15 cellular contexts compared by ENCODE assay signal in genomic region chr5:84379749-84380148, GRCh38. TPM values are rescaled to one million over a fixed set of nuclear protein-coding genes. Genes with fewer than 3 reads are reported as not detected.
A peak's percentile ranks its signal among the peaks of the same experiment; 100 is the strongest.
DNase-seq lines count a peak whose midpoint lies in the region; ATAC-seq and TF ChIP-seq lines count a peak whose summit lies in the region.
"Had no signal": no experiment of that assay in that cellular context is flagged by ENCODE, and none has a peak within 500 bp of the region (broad histone marks: within the 10 kb centered on the region; RNA-seq: fewer than 3 reads in every experiment).

No MANE protein-coding gene starts in this region.

- 60 to 95% methylated on average over 1 to 2 of the region's 2 CpGs for WGBS in endodermal cell (ENCODE audit: insufficient coverage in 1 of 2, insufficient read length in 1 of 2), 2 experiments

- TF ChIP-seq CTCF in BE2C (IDR thresholded peaks at IDR 0.05; ENCODE audit: low read depth, low read length) (peak; percentile 18; the same call in 1 of the 2 replicates), endodermal cell (conservative IDR thresholded peaks at IDR 0.05) (peak; percentile 34), neural cell (IDR thresholded peaks at IDR 0.05; ENCODE audit: poor library complexity, severe bottlenecking) (peak; percentile 28), vagina (IDR thresholded peaks at IDR 0.05) (no peak)

- TF ChIP-seq RAD21 in neural cell (conservative IDR thresholded peaks at IDR 0.05) = peak; percentile 33

- H3K9me3 ChIP-seq in BE2C (no peaks in the 10 kb centered on the region), SJSA1 (replicated peaks) (no peaks in the 10 kb centered on the region), endodermal cell (ENCODE audit: control insufficient read depth, low read length) (no peaks in the 10 kb centered on the region), neural cell (ENCODE audit: low read length) (no peaks in the 10 kb centered on the region), vagina (no peaks in the 10 kb centered on the region)

- intact Hi-C loops in vagina (cut with DNase I) = no loop called here

- H3K4me1 ChIP-seq in BE2C (peaks cover 6% of the 10 kb centered on the region), SJSA1 (replicated peaks) (peaks cover 44% of the 10 kb centered on the region), endodermal cell (ENCODE audit: control insufficient read depth, insufficient read depth, low read length) (no peaks in the 10 kb centered on the region), vagina (peaks cover 24% of the 10 kb centered on the region)
- H3K4me1 ChIP-seq: BLaER1 treated with 17β-estradiol and CSF1 and Interleukin-3, amounts not matched to agents 10 nM and 100 nM had no signal

- no peak overlapping the region for H3K27ac Mint-ChIP-seq in endodermal cell
- H3K27ac Mint-ChIP-seq: type B pancreatic cell had no signal

- peaks cover 5% of the 10 kb centered on the region for H3K4me1 Mint-ChIP-seq in endodermal cell

- H3K27ac ChIP-seq in SJSA1 (peak overlapping the region; percentile 77), endodermal cell (ENCODE audit: low read depth, low read length) (no peak overlapping the region), neural cell (ENCODE audit: low read length) (no peak overlapping the region), vagina (no peak overlapping the region)
- H3K27ac ChIP-seq: BLaER1 treated with 17β-estradiol and CSF1 and Interleukin-3, amounts not matched to agents 10 nM and 100 nM had no signal

- H3K27me3 ChIP-seq in BE2C = no peaks in the 10 kb centered on the region
- no peaks in the 10 kb centered on the region for H3K27me3 ChIP-seq in SJSA1 (replicated peaks)
- H3K27me3 ChIP-seq in endodermal cell (ENCODE audit: control insufficient read depth, insufficient read depth, low read length, poor library complexity, severe bottlenecking) = peaks cover 38% of the 10 kb centered on the region
- H3K27me3 ChIP-seq in neural cell (ENCODE audit: insufficient read depth, low read depth, low read length) = peaks cover 39% of the 10 kb centered on the region
- no peaks in the 10 kb centered on the region for H3K27me3 ChIP-seq in vagina
- H3K27me3 ChIP-seq: BLaER1 treated with 17β-estradiol and CSF1 and Interleukin-3, amounts not matched to agents 10 nM and 100 nM had no signal

- H3F3A ChIP-seq in neural cell (ENCODE audit: insufficient read depth, low read length, poor library complexity, severe bottlenecking) = no peaks in the 10 kb centered on the region

- H3K9me2 ChIP-seq in neural cell (ENCODE audit: insufficient read depth, low read length) = no peaks in the 10 kb centered on the region

- no peak for DNase-seq in BE2C
- peak in 1 of 2 experiments; percentile 38 for DNase-seq in SJSA1 (ENCODE audit: low read depth in 1 of 2, low spot score in 2 of 2)
- DNase-seq in endodermal cell = no peak
- DNase-seq in vagina (ENCODE audit: extremely low spot score in 2 of 2) = no peak
- no peak for DNase-seq in NOMO-1 treated with dmso at 0.1 percent for 144 hours (lab: John Stamatoyannopoulos, UW; ENCODE audit: unreplicated experiment)
- DNase-seq in NCI-H2227 treated with DMSO at 0.1 percent for 48 hours (lab: John Stamatoyannopoulos, UW) = no peak
- DNase-seq: activated naive CD4-positive, alpha-beta T cell; Kasumi-1; NCI-H1694; NCI-H510A treated with DMSO at 0.1 percent for 48 hours; stimulated activated CD4-positive, alpha-beta T cell treated with anti-CD3 and anti-CD28 coated beads, Interleukin-4, amount 100 ng/mL, for 24 hours had no signal

- no peak overlapping the region for H3K4me3 ChIP-seq in BE2C (ENCODE audit: low read depth, low read length)
- H3K4me3 ChIP-seq in SJSA1 = no peak overlapping the region
- no peak overlapping the region for H3K4me3 ChIP-seq in endodermal cell (ENCODE audit: low read length)
- H3K4me3 ChIP-seq in neural cell (ENCODE audit: low read length) = no peak overlapping the region
- no peak overlapping the region for H3K4me3 ChIP-seq in vagina
- H3K4me3 ChIP-seq: BLaER1 treated with 17β-estradiol and CSF1 and Interleukin-3, amounts not matched to agents 10 nM and 100 nM had no signal

- H3K4me2 ChIP-seq in neural cell (ENCODE audit: low read length) = no peak overlapping the region
- H3K4me2 ChIP-seq: BLaER1 treated with 17β-estradiol and CSF1 and Interleukin-3, amounts not matched to agents 10 nM and 100 nM had no signal

- ATAC-seq in GM19324 (IDR thresholded peaks at IDR 0.05; ENCODE audit: low FRiP score, unreplicated experiment) = no peak

- peaks cover 3% of the 10 kb centered on the region for H3K79me2 ChIP-seq in neural cell (replicated peaks; ENCODE audit: insufficient read depth, low read length)

- H3K9me3 Mint-ChIP-seq in endodermal cell = no peaks in the 10 kb centered on the region
- H3K9me3 Mint-ChIP-seq: type B pancreatic cell had no signal

- no peak overlapping the region for H2AFZ ChIP-seq in neural cell (ENCODE audit: low read depth, low read length)

- H3K36me3 ChIP-seq in BE2C (no peaks in the 10 kb centered on the region), SJSA1 (peaks cover 20% of the 10 kb centered on the region), endodermal cell (ENCODE audit: control insufficient read depth, insufficient read depth, low read length) (no peaks in the 10 kb centered on the region), neural cell (ENCODE audit: insufficient read depth, low read length) (no peaks in the 10 kb centered on the region), vagina (no peaks in the 10 kb centered on the region)
- H3K36me3 ChIP-seq: BLaER1 treated with 17β-estradiol and CSF1 and Interleukin-3, amounts not matched to agents 10 nM and 100 nM had no signal

- no peaks in the 10 kb centered on the region for H4K20me1 ChIP-seq in neural cell (ENCODE audit: insufficient read depth)
- H4K20me1 ChIP-seq: BLaER1 treated with 17β-estradiol and CSF1 and Interleukin-3, amounts not matched to agents 10 nM and 100 nM had no signal

- H3K36me3 Mint-ChIP-seq in endodermal cell (ENCODE audit: low read depth) = no peaks in the 10 kb centered on the region
- H3K36me3 Mint-ChIP-seq: type B pancreatic cell had no signal

- peaks cover 30% of the 10 kb centered on the region for H3K27me3 Mint-ChIP-seq in endodermal cell (ENCODE audit: insufficient read depth)

- no peak overlapping the region for H3K9ac ChIP-seq in endodermal cell (ENCODE audit: extremely low read depth, low read length, poor library complexity, severe bottlenecking)
- H3K9ac ChIP-seq in neural cell (ENCODE audit: low read length) = no peak overlapping the region
- H3K9ac ChIP-seq: BLaER1 treated with 17β-estradiol and CSF1 and Interleukin-3, amounts not matched to agents 10 nM and 100 nM had no signal

- no peak for TF ChIP-seq POLR2A in vagina (IDR thresholded peaks at IDR 0.05)

- H3K4me3 Mint-ChIP-seq in endodermal cell = no peak overlapping the region
- H3K4me3 Mint-ChIP-seq: type B pancreatic cell had no signal

- TF ChIP-seq EP300 in neural cell (conservative IDR thresholded peaks at IDR 0.05; ENCODE audit: poor library complexity, severe bottlenecking) = no peak

TF ChIP-seq in neural cell, 6 proteins besides CTCF, POLR2A, EP300 and RAD21:
- no peak for TF ChIP-seq POLR2AphosphoS5 (IDR thresholded peaks at IDR 0.05)
- no peak for TF ChIP-seq SMC3 (conservative IDR thresholded peaks at IDR 0.05; ENCODE audit: poor library complexity)
- no peak for TF ChIP-seq TAF1 (IDR thresholded peaks at IDR 0.05; ENCODE audit: low read depth)
- no peak for TF ChIP-seq EZH2 (IDR thresholded peaks at IDR 0.05; ENCODE audit: borderline replicate concordance, insufficient read depth, low read length, poor library complexity, severe bottlenecking)
- TF ChIP-seq, protein P1, sequence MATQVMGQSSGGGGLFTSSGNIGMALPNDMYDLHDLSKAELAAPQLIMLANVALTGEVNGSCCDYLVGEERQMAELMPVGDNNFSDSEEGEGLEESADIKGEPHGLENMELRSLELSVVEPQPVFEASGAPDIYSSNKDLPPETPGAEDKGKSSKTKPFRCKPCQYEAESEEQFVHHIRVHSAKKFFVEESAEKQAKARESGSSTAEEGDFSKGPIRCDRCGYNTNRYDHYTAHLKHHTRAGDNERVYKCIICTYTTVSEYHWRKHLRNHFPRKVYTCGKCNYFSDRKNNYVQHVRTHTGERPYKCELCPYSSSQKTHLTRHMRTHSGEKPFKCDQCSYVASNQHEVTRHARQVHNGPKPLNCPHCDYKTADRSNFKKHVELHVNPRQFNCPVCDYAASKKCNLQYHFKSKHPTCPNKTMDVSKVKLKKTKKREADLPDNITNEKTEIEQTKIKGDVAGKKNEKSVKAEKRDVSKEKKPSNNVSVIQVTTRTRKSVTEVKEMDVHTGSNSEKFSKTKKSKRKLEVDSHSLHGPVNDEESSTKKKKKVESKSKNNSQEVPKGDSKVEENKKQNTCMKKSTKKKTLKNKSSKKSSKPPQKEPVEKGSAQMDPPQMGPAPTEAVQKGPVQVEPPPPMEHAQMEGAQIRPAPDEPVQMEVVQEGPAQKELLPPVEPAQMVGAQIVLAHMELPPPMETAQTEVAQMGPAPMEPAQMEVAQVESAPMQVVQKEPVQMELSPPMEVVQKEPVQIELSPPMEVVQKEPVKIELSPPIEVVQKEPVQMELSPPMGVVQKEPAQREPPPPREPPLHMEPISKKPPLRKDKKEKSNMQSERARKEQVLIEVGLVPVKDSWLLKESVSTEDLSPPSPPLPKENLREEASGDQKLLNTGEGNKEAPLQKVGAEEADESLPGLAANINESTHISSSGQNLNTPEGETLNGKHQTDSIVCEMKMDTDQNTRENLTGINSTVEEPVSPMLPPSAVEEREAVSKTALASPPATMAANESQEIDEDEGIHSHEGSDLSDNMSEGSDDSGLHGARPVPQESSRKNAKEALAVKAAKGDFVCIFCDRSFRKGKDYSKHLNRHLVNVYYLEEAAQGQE (IDR thresholded peaks at IDR 0.05; ENCODE audit: borderline replicate concordance) = no peak
- TF ChIP-seq MXI1 (conservative IDR thresholded peaks at IDR 0.05; ENCODE audit: poor library complexity, severe bottlenecking) = no peak

RNA-seq across cellular contexts. Expression of gene EDIL3, which starts 4.9 kb away (rescaled TPM):
- 21.4 TPM for polyA plus RNA-seq in BE2C (2012; ENCODE audit: insufficient read depth, insufficient read length, low read depth)
- total RNA-seq in SJSA1 (2014; rRNA removed; shearing (Covaris generic)) = 290 and 465 TPM in 2 replicates
- total RNA-seq in endodermal cell (10 to 100 TPM in 1 of 2 donors, 1 to 10 TPM in 1; 2.2 to 17.5 TPM), vagina (15.2 TPM)
- polyA plus RNA-seq in endodermal cell (2013, experiment 1 of 2) = 19.1 TPM
- 17.3 TPM for polyA plus RNA-seq in endodermal cell (2013, experiment 2 of 2)
- 6.1 and 7.4 TPM in 2 replicates for polyA plus RNA-seq in neural cell
- 11.7 and 12.7 TPM in 2 replicates for polyA minus RNA-seq in neural cell

Comparison
In these comparisons a context has a peak if more than half of its experiments do, and no peak if none do; other contexts are left out.
1. CTCF ChIP-seq: peak in BE2C (single experiment), endodermal cell (single experiment) and neural cell (single experiment); none in vagina (0 of 3).
2. RNA of gene EDIL3, which starts 4.9 kb away (total RNA-seq): 290 to 465 TPM in SJSA1; 2.2 to 17.5 TPM in endodermal cell and 15.2 TPM in vagina (single experiment); every median in the first group is over 10 times any median in the second.